ENCODE assay signal across 7 cellular contexts in the genomic region with DNA sequence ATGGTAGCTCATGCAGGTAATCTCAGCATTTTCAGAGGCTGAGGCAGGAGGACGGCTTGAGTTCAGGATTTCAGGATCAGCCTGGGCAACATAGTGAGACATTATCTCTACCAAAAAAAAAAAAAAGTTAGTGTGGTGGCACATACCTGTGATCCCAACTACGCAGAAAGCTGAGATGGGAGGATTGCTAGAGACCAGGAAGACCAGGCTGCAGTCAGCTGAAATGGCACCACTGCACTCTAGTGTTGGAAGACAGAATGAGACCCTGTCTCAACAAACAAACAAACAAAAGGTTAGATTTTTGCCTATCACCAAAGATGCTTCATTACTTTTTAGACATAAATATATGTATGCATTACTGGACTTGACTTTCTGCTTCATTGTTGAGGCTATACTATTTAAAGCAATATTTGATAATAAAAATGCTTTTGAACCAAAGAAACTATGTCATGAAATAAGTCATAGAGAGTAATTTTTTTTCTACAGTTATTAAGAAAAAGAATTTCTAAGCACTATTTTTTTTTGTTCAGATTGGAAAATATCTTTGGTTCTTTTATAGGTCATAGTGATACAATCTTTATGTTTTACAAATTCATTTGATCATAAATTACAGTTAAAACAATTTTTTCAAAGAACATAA.
DNase-seq lines count a peak whose midpoint lies in the region; ATAC-seq, FAIRE-seq and TF ChIP-seq lines count a peak whose summit lies in the region.

No MANE protein-coding gene starts in this region.

- H3K27me3 ChIP-seq in bronchial epithelial cell (ENCODE audit: control insufficient read depth, insufficient read depth, low read length): no peaks in the 10 kb centered on the region

- no peaks in the 10 kb centered on the region for H3K36me3 ChIP-seq in bronchial epithelial cell (ENCODE audit: control insufficient read depth, insufficient read depth, low read length)

- no peak overlapping the region for H3K4me3 ChIP-seq in bronchial epithelial cell (ENCODE audit: low read depth, low read length)

- no peak overlapping the region for H3K27ac Mint-ChIP-seq in mesothelial cell of epicardium

- peaks cover 19% of the 10 kb centered on the region for H3K9me3 Mint-ChIP-seq in mesothelial cell of epicardium

- no peaks in the 10 kb centered on the region for H3K27me3 Mint-ChIP-seq in mesothelial cell of epicardium (ENCODE audit: low read depth)

- ATAC-seq in GM21576 (IDR thresholded peaks at IDR 0.05; ENCODE audit: unreplicated experiment): peak; percentile 64

- no peak for FAIRE-seq in bronchial epithelial cell (lab: Jason Lieb, UNC)

- peak; percentile 12 to 46 for DNase-seq in NCI-H2081 (lab: John Stamatoyannopoulos, UW)
- peak; percentile 3 for DNase-seq in bronchial epithelial cell (ENCODE audit: low read depth)
- DNase-seq in renal cortical epithelial cell (ENCODE audit: low read depth): peak; percentile 35
- DNase-seq in stimulated activated CD4-positive, alpha-beta T cell treated with anti-CD3 and anti-CD28 coated beads, Interleukin-4, amount 100 ng/mL, for 4 hours: no peak
- no peak for DNase-seq in mesothelial cell of epicardium (ENCODE audit: low spot score in 2 of 2, unreplicated experiment in 2 of 2)
- DNase-seq in stimulated activated CD4-positive, alpha-beta T cell treated with anti-CD3 and anti-CD28 coated beads, Interleukin-4, amount 100 ng/mL, for 24 hours: no peak

- no peak overlapping the region for H3K4me3 Mint-ChIP-seq in mesothelial cell of epicardium

- peak; percentile 3 for TF ChIP-seq CTCF in bronchial epithelial cell (IDR thresholded peaks at IDR 0.05; ENCODE audit: insufficient read depth, low read length, severe bottlenecking)
- TF ChIP-seq CTCF in mesothelial cell of epicardium (IDR thresholded peaks at IDR 0.05; ENCODE audit: unreplicated experiment): no peak

- peaks cover 14% of the 10 kb centered on the region for H3K4me1 Mint-ChIP-seq in mesothelial cell of epicardium

- peaks cover 2% of the 10 kb centered on the region for H3K36me3 Mint-ChIP-seq in mesothelial cell of epicardium

Comparison
In these comparisons a context has a peak if more than half of its experiments do, and no peak if none do; other contexts are left out.
1. DNase-seq: peak in NCI-H2081 (2 of 2), bronchial epithelial cell (single experiment) and renal cortical epithelial cell (single experiment); none in stimulated activated CD4-positive, alpha-beta T cell treated with anti-CD3 and anti-CD28 coated beads, Interleukin-4, amount 100 ng/mL, for 4 hours (0 of 2), mesothelial cell of epicardium (0 of 2) and stimulated activated CD4-positive, alpha-beta T cell treated with anti-CD3 and anti-CD28 coated beads, Interleukin-4, amount 100 ng/mL, for 24 hours (single experiment).